ENCODE assay signal across 10 cellular contexts in the genomic region with DNA sequence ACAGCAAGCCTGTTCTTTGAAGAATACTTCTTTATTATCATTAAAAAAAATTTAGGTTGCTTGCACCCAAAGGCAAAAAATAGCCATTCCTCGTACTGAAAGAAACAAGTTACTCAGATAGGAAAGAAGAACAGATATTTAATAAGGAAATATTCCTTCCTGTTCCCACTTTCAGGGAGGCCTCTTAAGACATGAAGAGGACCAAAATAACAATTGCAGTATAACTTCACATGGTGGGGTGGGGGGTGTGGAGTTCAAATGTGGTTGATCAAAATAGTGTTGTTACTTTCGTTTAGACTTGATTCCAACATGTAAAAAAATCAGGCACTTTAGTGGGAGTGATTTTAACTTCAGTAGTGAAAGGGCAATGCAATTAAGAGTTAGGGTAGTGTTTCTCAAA. TPM values are rescaled to one million over a fixed set of nuclear protein-coding genes. Genes with fewer than 3 reads are reported as not detected.
A peak's percentile ranks its signal among the peaks of the same experiment; 100 is the strongest.
DNase-seq lines count a peak whose midpoint lies in the region; ATAC-seq and TF ChIP-seq lines count a peak whose summit lies in the region.
"Had no signal": no experiment of that assay in that cellular context is flagged by ENCODE, and none has a peak within 500 bp of the region (broad histone marks: within the 10 kb centered on the region; RNA-seq: fewer than 3 reads in every experiment).

No MANE protein-coding gene starts in this region.

- H4K20me1 ChIP-seq in OCI-LY1 (ENCODE audit: insufficient read depth, low read length): no peaks in the 10 kb centered on the region

- no peaks in the 10 kb centered on the region for H3K27me3 Mint-ChIP-seq in activated T-cell treated with anti-CD3 and anti-CD28 coated beads, Interleukin-2, amount 50 U/mL, for 4 hours (ENCODE audit: low read depth)
- peaks cover 12% of the 10 kb centered on the region for H3K27me3 Mint-ChIP-seq in stimulated activated naive CD8-positive, alpha-beta T cell treated with anti-CD3 and anti-CD28 coated beads, Interleukin-15, amount 100 ng/mL, for 72 hours
- H3K27me3 Mint-ChIP-seq in chondrocyte (ENCODE audit: low read depth): peaks cover 26% of the 10 kb centered on the region

- H3K9me3 ChIP-seq in OCI-LY1 (ENCODE audit: low read length) (no peaks in the 10 kb centered on the region), transverse colon (no peaks in the 10 kb centered on the region)
- H3K9me3 ChIP-seq: adrenal gland had no signal

- H3K79me2 ChIP-seq in OCI-LY1 (ENCODE audit: insufficient read depth, low read length): peaks cover 47% of the 10 kb centered on the region

- peak overlapping the region; percentile 89 for H3K9ac ChIP-seq in OCI-LY1 (ENCODE audit: low read length)

- no peak for ATAC-seq in activated T-cell treated with anti-CD3 and anti-CD28 coated beads, Interleukin-2, amount 50 U/mL, for 4 hours
- no peak for ATAC-seq in stimulated activated naive CD8-positive, alpha-beta T cell treated with anti-CD3 and anti-CD28 coated beads, Interleukin-15, amount 100 ng/mL, for 72 hours
- no peak for ATAC-seq in HG03039 (IDR thresholded peaks at IDR 0.05; ENCODE audit: unreplicated experiment)

- H3K4me3 ChIP-seq in OCI-LY1 (ENCODE audit: low read depth, low read length, poor library complexity, severe bottlenecking): peak overlapping the region; percentile 88
- H3K4me3 ChIP-seq in astrocyte of the cerebellum (ENCODE audit: low read depth, low read length): peak overlapping the region; percentile 61
- no peak overlapping the region for H3K4me3 ChIP-seq in transverse colon
- H3K4me3 ChIP-seq: adrenal gland had no signal

- H3F3A ChIP-seq in OCI-LY1 (ENCODE audit: insufficient read depth, low read length): peaks cover 8% of the 10 kb centered on the region; the same call in 1 of the 2 replicates

- no peaks in the 10 kb centered on the region for H3K27me3 ChIP-seq in OCI-LY1 (ENCODE audit: insufficient read depth, low read length)
- H3K27me3 ChIP-seq in transverse colon: peaks cover 41% of the 10 kb centered on the region
- H3K27me3 ChIP-seq: adrenal gland had no signal

- TF ChIP-seq CTCF in OCI-LY1 (IDR thresholded peaks at IDR 0.05; ENCODE audit: low read length): no peak
- no peak for TF ChIP-seq CTCF in astrocyte of the cerebellum (IDR thresholded peaks at IDR 0.05; ENCODE audit: low read depth, low read length, missing control alignments)
- TF ChIP-seq CTCF in chondrocyte (IDR thresholded peaks at IDR 0.05): no peak
- no peak for TF ChIP-seq CTCF in transverse colon (IDR thresholded peaks at IDR 0.05)

- in situ Hi-C loops in astrocyte of the cerebellum (cut with HindIII; ENCODE audit: low sequenced_read_pairs): no loop called here
- in situ Hi-C loops in transverse colon (cut with MboI; ENCODE audit: low pct_ligation_motif_present in 1 of 4, low pct_unique_long_range_greater_than_20kb in 1 of 4, low sequenced_read_pairs in 3 of 4): no loop called here

- peak overlapping the region in 1 of 2 donors; percentile 28 for H3K27ac Mint-ChIP-seq in stimulated activated naive CD8-positive, alpha-beta T cell treated with anti-CD3 and anti-CD28 coated beads, Interleukin-15, amount 100 ng/mL, for 72 hours
- no peak overlapping the region for H3K27ac Mint-ChIP-seq in chondrocyte (ENCODE audit: unreplicated experiment)

- peak overlapping the region; percentile 88 for H3K4me2 ChIP-seq in OCI-LY1 (ENCODE audit: low read length)

- H3K4me3 Mint-ChIP-seq in activated T-cell treated with anti-CD3 and anti-CD28 coated beads, Interleukin-2, amount 50 U/mL, for 4 hours: peak overlapping the region; percentile 94
- peak overlapping the region; percentile 80 to 86 for H3K4me3 Mint-ChIP-seq in stimulated activated naive CD8-positive, alpha-beta T cell treated with anti-CD3 and anti-CD28 coated beads, Interleukin-15, amount 100 ng/mL, for 72 hours
- H3K4me3 Mint-ChIP-seq in chondrocyte (ENCODE audit: unreplicated experiment): no peak overlapping the region

- TF ChIP-seq POLR2A in transverse colon (IDR thresholded peaks at IDR 0.05): no peak

- no peak for DNase-seq in activated T-cell treated with anti-CD3 and anti-CD28 coated beads, Interleukin-2, amount 50 U/mL, for 4 hours
- DNase-seq in activated T-cell treated with anti-CD3 and anti-CD28 coated beads for 4 hours: no peak
- DNase-seq in astrocyte of the cerebellum (ENCODE audit: low read depth): no peak
- DNase-seq in stimulated activated naive CD8-positive, alpha-beta T cell treated with anti-CD3 and anti-CD28 coated beads, Interleukin-15, amount 100 ng/mL, for 72 hours: no peak
- DNase-seq in chondrocyte (ENCODE audit: low spot score): no peak
- DNase-seq in transverse colon: no peak
- DNase-seq: adrenal gland, NCI-H2081 had no signal

- H3K4me1 ChIP-seq in OCI-LY1 (ENCODE audit: insufficient read depth, low read length, severe bottlenecking): peaks cover 76% of the 10 kb centered on the region
- peaks cover 8 to 36% (median 25%) of the 10 kb centered on the region in 4 donors for H3K4me1 ChIP-seq in transverse colon

- intact Hi-C loops in transverse colon (cut with DNase I; ENCODE audit: low total_unique reads): no loop called here

- no peak for TF ChIP-seq EP300 in transverse colon (IDR thresholded peaks at IDR 0.05; ENCODE audit: low read depth)

- peak overlapping the region; percentile 87 for H3K27ac ChIP-seq in OCI-LY1 (ENCODE audit: low read depth, low read length, poor library complexity, severe bottlenecking)
- no peak overlapping the region for H3K27ac ChIP-seq in transverse colon
- H3K27ac ChIP-seq: adrenal gland had no signal

- peaks cover 79% of the 10 kb centered on the region for H3K4me1 Mint-ChIP-seq in activated T-cell treated with anti-CD3 and anti-CD28 coated beads, Interleukin-2, amount 50 U/mL, for 4 hours (ENCODE audit: low read depth)
- H3K4me1 Mint-ChIP-seq in stimulated activated naive CD8-positive, alpha-beta T cell treated with anti-CD3 and anti-CD28 coated beads, Interleukin-15, amount 100 ng/mL, for 72 hours: peaks cover 83% of the 10 kb centered on the region
- H3K4me1 Mint-ChIP-seq in chondrocyte (ENCODE audit: low read depth): peaks cover 4% of the 10 kb centered on the region

- H3K36me3 Mint-ChIP-seq in activated T-cell treated with anti-CD3 and anti-CD28 coated beads, Interleukin-2, amount 50 U/mL, for 4 hours (ENCODE audit: insufficient read depth): peaks cover 43% of the 10 kb centered on the region
- H3K36me3 Mint-ChIP-seq in chondrocyte (ENCODE audit: low read depth): no peaks in the 10 kb centered on the region

- peaks cover 79% of the 10 kb centered on the region for H3K36me3 ChIP-seq in OCI-LY1 (ENCODE audit: insufficient read depth, low read length)
- peaks cover 0 to 2% (median 0%) of the 10 kb centered on the region in 4 donors for H3K36me3 ChIP-seq in transverse colon
- H3K36me3 ChIP-seq: adrenal gland had no signal

- no peak overlapping the region for H2AFZ ChIP-seq in OCI-LY1 (ENCODE audit: low read length)

- no peaks in the 10 kb centered on the region for H3K9me2 ChIP-seq in OCI-LY1 (ENCODE audit: low read depth, low read length)

- 46 to 57% methylated on average over 2 of the region's 2 CpGs for whole genome bisulfite sequencing in transverse colon (ENCODE audit: low coverage in 1 of 2), 2 donors

- no peaks in the 10 kb centered on the region for H3K9me3 Mint-ChIP-seq in activated T-cell treated with anti-CD3 and anti-CD28 coated beads, Interleukin-2, amount 50 U/mL, for 4 hours
- no peaks in the 10 kb centered on the region for H3K9me3 Mint-ChIP-seq in stimulated activated naive CD8-positive, alpha-beta T cell treated with anti-CD3 and anti-CD28 coated beads, Interleukin-15, amount 100 ng/mL, for 72 hours
- H3K9me3 Mint-ChIP-seq in chondrocyte (ENCODE audit: low read depth): no peaks in the 10 kb centered on the region

RNA-seq across cellular contexts. Expression of a gene that starts 3.6 kb away (rescaled TPM):
- 100 to 1,000 TPM; 163 to 216 (median 185) TPM for total RNA-seq in activated T-cell treated with anti-CD3 and anti-CD28 coated beads, Interleukin-2, amount 50 U/mL, for 4 hours
- total RNA-seq in chondrocyte: not detected in 3 replicates
- 10 to 100 TPM in 3 of 4 donors, 1 to 10 TPM in 1; 5.6 to 54.1 (median 35.6) TPM for total RNA-seq in transverse colon

Comparison
In these comparisons a context has a peak if more than half of its experiments do, and no peak if none do; other contexts are left out.
1. H3K4me3 ChIP-seq: peak in OCI-LY1 (single experiment) and astrocyte of the cerebellum (single experiment); none in transverse colon (0 of 4).